ENCODE assay signal across 12 cellular contexts in the genomic region with DNA sequence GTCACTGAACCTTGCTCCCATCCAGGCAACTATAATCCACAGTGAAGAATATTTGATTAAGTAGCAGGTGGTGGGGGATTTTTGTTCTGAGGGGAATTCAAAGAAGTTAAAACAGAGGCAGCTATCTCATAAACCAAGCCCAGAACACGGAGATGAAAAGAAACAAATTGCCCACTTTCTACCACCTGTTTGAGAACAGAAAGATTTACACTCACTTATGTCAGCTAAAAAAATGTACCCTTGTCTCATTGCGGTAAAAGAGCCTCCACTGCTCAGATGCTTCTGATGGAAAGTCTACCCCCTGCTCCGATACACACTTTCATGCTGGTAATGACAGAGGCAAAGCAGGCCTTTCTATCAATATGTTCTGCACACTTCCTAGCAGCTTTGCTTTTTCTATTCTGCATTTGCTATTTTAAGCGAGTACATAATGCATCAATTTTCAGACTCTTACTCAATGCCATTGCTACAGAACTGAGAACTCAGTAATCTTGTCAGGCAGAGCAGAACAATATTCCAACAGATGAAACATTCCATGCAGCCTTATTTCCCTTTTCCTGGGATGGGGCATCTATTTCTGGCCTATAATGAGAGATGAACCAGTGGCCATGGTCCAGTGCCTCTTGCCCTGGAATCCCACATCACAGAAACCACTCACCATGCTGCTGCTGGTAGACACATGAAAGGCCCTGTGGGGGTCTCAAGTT. TPM values are rescaled to one million over a fixed set of nuclear protein-coding genes. Genes with fewer than 3 reads are reported as not detected.
A peak's percentile ranks its signal among the peaks of the same experiment; 100 is the strongest.
DNase-seq lines count a peak whose midpoint lies in the region; ATAC-seq and TF ChIP-seq lines count a peak whose summit lies in the region.
"Had no signal": no experiment of that assay in that cellular context is flagged by ENCODE, and none has a peak within 500 bp of the region (broad histone marks: within the 10 kb centered on the region; RNA-seq: fewer than 3 reads in every experiment).

No MANE protein-coding gene starts in this region.

- ATAC-seq in Right ventricle myocardium inferior (no peak), HG02798 (IDR thresholded peaks at IDR 0.05; ENCODE audit: poor library complexity, unreplicated experiment) (peak; percentile 58)

- H3K36me3 ChIP-seq in left ventricle myocardium inferior = no peaks in the 10 kb centered on the region
- H3K36me3 ChIP-seq: tibial nerve had no signal

- H3K9me3 ChIP-seq in left ventricle myocardium inferior (replicated peaks) = no peaks in the 10 kb centered on the region
- H3K9me3 ChIP-seq: Caco-2, tibial nerve had no signal

- no peaks in the 10 kb centered on the region for H3K27me3 ChIP-seq in left ventricle myocardium inferior (ENCODE audit: low read depth)
- H3K27me3 ChIP-seq: tibial nerve had no signal

- intact Hi-C loops in left ventricle myocardium inferior (cut with micrococcal nuclease) = no loop called here
- intact Hi-C loops in Right ventricle myocardium inferior (cut with DNase I) = no loop called here
- intact Hi-C loops in MCF 10A (cut with micrococcal nuclease) = no loop called here

- no peak overlapping the region for H3K4me3 ChIP-seq in left ventricle myocardium inferior
- H3K4me3 ChIP-seq: tibial nerve had no signal

- no peak for DNase-seq in left ventricle myocardium inferior
- DNase-seq in Right ventricle myocardium inferior (ENCODE audit: missing footprints) = no peak
- DNase-seq in caudate nucleus (lab: John Stamatoyannopoulos, UW) = peak in 3 of 61 donors; percentile 16 to 36 (median 16)
- DNase-seq in HEK293T (ENCODE audit: extremely low spot score) = no peak
- DNase-seq in central memory CD4-positive, alpha-beta T cell = no peak
- no peak for DNase-seq in NAMALWA (ENCODE audit: low spot score)
- DNase-seq in MCF 10A (ENCODE audit: unreplicated experiment) = no peak
- DNase-seq: Caco-2, nephron progenitor cell, SHP77 treated with DMSO at 0.1 percent for 48 hours had no signal

- POLR2A ChIA-PET in HEK293T (lab: Yijun Ruan, JAX) = no interaction called here
- POLR2A ChIA-PET in MCF 10A (lab: Yijun Ruan, JAX) = no interaction called here

- BruUV-seq in MCF 10A (replicated peaks; lab: Mats Ljungman, UMichigan) = no TSS peak

- H3K27ac ChIP-seq in left ventricle myocardium inferior (replicated peaks) (peak overlapping the region; percentile 40), caudate nucleus (ENCODE audit: low read depth, low read length) (peak overlapping the region; percentile 58)
- H3K27ac ChIP-seq: tibial nerve had no signal

- H3K4me3 Mint-ChIP-seq in MCF 10A (ENCODE audit: unreplicated experiment) = no peak overlapping the region
- H3K4me3 Mint-ChIP-seq: nephron progenitor cell had no signal

- H3K4me1 Mint-ChIP-seq in MCF 10A (ENCODE audit: insufficient read depth, unreplicated experiment) = peaks cover 6% of the 10 kb centered on the region

- TF ChIP-seq CTCF in left ventricle myocardium inferior (IDR thresholded peaks at IDR 0.05; ENCODE audit: borderline replicate concordance) = no peak
- TF ChIP-seq CTCF in MCF 10A (IDR thresholded peaks at IDR 0.05; ENCODE audit: unreplicated experiment) = no peak

- no peak overlapping the region for H3K27ac Mint-ChIP-seq in MCF 10A (ENCODE audit: low read depth, unreplicated experiment)
- H3K27ac Mint-ChIP-seq: nephron progenitor cell had no signal

- CTCF ChIA-PET in HEK293T (lab: Yijun Ruan, JAX) = no interaction called here
- CTCF ChIA-PET in MCF 10A (lab: Yijun Ruan, JAX) = interaction anchor here (1.1 kb wide), 1 partner anchor 53 kb away, joined by 4 read pairs; no protein-coding TSS in a partner anchor

- H3K36me3 Mint-ChIP-seq in MCF 10A (ENCODE audit: insufficient read depth, unreplicated experiment) = no peaks in the 10 kb centered on the region

- H3K9me3 Mint-ChIP-seq in MCF 10A (ENCODE audit: unreplicated experiment) = no peaks in the 10 kb centered on the region
- H3K9me3 Mint-ChIP-seq: nephron progenitor cell had no signal

- peaks cover 35% of the 10 kb centered on the region for H3K4me1 ChIP-seq in left ventricle myocardium inferior
- H3K4me1 ChIP-seq: Caco-2 had no signal

- H3K27me3 Mint-ChIP-seq in MCF 10A (ENCODE audit: insufficient read depth, unreplicated experiment) = no peaks in the 10 kb centered on the region

TF ChIP-seq in HEK293T, 16 proteins besides CTCF, POLR2A, EP300 and RAD21:
- TF ChIP-seq SP1 (IDR thresholded peaks at IDR 0.05) = no peak
- TF ChIP-seq BHLHE40 (IDR thresholded peaks at IDR 0.05; ENCODE audit: borderline replicate concordance) = no peak
- TF ChIP-seq L3MBTL2 (conservative IDR thresholded peaks at IDR 0.05) = no peak
- TF ChIP-seq FOXA1 (IDR thresholded peaks at IDR 0.05) = no peak
- TF ChIP-seq SUZ12 (IDR thresholded peaks at IDR 0.05) = no peak
- TF ChIP-seq LEF1 (IDR thresholded peaks at IDR 0.05; ENCODE audit: borderline replicate concordance) = no peak
- TF ChIP-seq FOXK2 (IDR thresholded peaks at IDR 0.05) = no peak
- no peak for TF ChIP-seq ARNT (IDR thresholded peaks at IDR 0.05)
- TF ChIP-seq ELF4 (IDR thresholded peaks at IDR 0.05) = no peak

RNA-seq across cellular contexts. Expression of gene CDK5R1, which starts 29.0 kb away (rescaled TPM):
- total RNA-seq in left ventricle myocardium inferior (1.5 TPM), Right ventricle myocardium inferior (1.3 TPM), MCF 10A (2022) (4.0 and 4.4 TPM in 2 replicates)
